9 cellular contexts compared by ENCODE assay signal in the genomic region with DNA sequence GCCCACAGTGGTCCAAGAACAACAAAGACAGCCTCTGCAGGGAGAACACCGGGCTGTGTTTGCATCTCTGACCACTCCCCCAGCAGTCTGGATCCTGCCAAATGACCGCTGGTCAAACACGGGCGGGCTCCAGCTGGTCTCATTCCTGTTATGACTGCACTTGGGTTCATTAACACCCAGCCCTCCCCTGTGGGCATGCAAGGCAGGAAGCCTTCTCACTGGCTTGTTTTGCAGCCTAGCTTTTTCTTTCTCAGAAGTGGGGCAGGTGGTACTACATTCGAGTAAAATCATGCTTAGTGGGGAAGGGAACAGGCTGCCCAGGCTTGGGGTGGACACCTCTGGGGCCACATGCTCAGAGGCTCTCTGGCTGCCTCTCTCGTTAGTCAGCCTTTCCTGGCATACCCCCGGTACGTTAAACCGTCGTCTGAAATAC.
A peak's percentile ranks its signal among the peaks of the same experiment; 100 is the strongest.
DNase-seq lines count a peak whose midpoint lies in the region; ATAC-seq, FAIRE-seq and TF ChIP-seq lines count a peak whose summit lies in the region.
"Had no signal": no experiment of that assay in that cellular context is flagged by ENCODE, and none has a peak within 500 bp of the region (broad histone marks: within the 10 kb centered on the region; RNA-seq: fewer than 3 reads in every experiment).

No MANE protein-coding gene starts in this region.

- H2AFZ ChIP-seq in GM12878 (ENCODE audit: control insufficient read depth, low read depth, low read length): no peak overlapping the region

- TF ChIP-seq EP300 in GM12878 (IDR thresholded peaks at IDR 0.05; ENCODE audit: borderline replicate concordance in 1 of 2, control insufficient read depth in 1 of 2, low read depth in 2 of 2, low read length in 2 of 2): no peak

- intact Hi-C loops in GM12878 (cut with micrococcal nuclease; ENCODE audit: unreplicated experiment) (no loop called here), right lobe of liver (cut with DNase I) (no loop called here), thyroid gland (cut with DNase I) (no loop called here)

- RAD21 ChIA-PET in GM12878 (lab: Charles Lee; ENCODE audit: unreplicated experiment): no interaction called here

- TF ChIP-seq CTCF in GM12878 (IDR thresholded peaks at IDR 0.05 in 2 of 3, conservative IDR thresholded peaks at IDR 0.05 in 1 of 3; ENCODE audit: control insufficient read depth in 2 of 3, extremely low read depth in 1 of 3, insufficient read depth in 1 of 3, low read depth in 3 of 3, low read length in 3 of 3) (no peak), right lobe of liver (IDR thresholded peaks at IDR 0.05) (no peak), thyroid gland (IDR thresholded peaks at IDR 0.05) (no peak)

- no peaks in the 10 kb centered on the region for H3K79me2 ChIP-seq in GM12878 (ENCODE audit: control insufficient read depth, insufficient read depth, low read length)

- H3K4me3 ChIP-seq in GM12878 (no peak overlapping the region), right lobe of liver (no peak overlapping the region), thyroid gland (replicated peaks in 1 of 3) (no peak overlapping the region)

- POLR2A ChIA-PET in GM12878 (lab: Charles Lee): no interaction called here

- H3K27me3 ChIP-seq in GM12878 (replicated peaks in 1 of 2; ENCODE audit: control insufficient read depth in 2 of 2, insufficient read depth in 2 of 2, low read length in 1 of 2): peaks cover 0 to 1% of the 10 kb centered on the region in 2 experiments; a peak in 1 of 4 replicates
- H3K27me3 ChIP-seq in right lobe of liver: no peaks in the 10 kb centered on the region
- no peaks in the 10 kb centered on the region for H3K27me3 ChIP-seq in thyroid gland

- no peaks in the 10 kb centered on the region for H3K9me3 ChIP-seq in GM12878 (replicated peaks; ENCODE audit: control insufficient read depth, insufficient read depth, low read length)
- no peaks in the 10 kb centered on the region for H3K9me3 ChIP-seq in right lobe of liver
- no peaks in the 10 kb centered on the region for H3K9me3 ChIP-seq in thyroid gland

- FAIRE-seq in GM12878 (lab: Jason Lieb, UNC): no peak

- H4K20me1 ChIP-seq in GM12878 (ENCODE audit: control insufficient read depth, insufficient read depth): no peaks in the 10 kb centered on the region

- TF ChIP-seq RAD21 in GM12878 (IDR thresholded peaks at IDR 0.05; ENCODE audit: insufficient read depth, low read depth, low read length): no peak

- BruUV-seq in GM12878 (replicated peaks; lab: Mats Ljungman, UMichigan): no TSS peak

- no peak overlapping the region for H3K27ac ChIP-seq in GM12878 (ENCODE audit: control insufficient read depth, insufficient read depth)
- no peak overlapping the region for H3K27ac ChIP-seq in right lobe of liver
- peak overlapping the region in 1 of 3 donors; percentile 17 for H3K27ac ChIP-seq in thyroid gland
- H3K27ac ChIP-seq: WERI-Rb-1 had no signal

- CTCF ChIA-PET in GM12878 (lab: Yijun Ruan, JAX): no interaction called here

- H3K4me2 ChIP-seq in GM12878 (ENCODE audit: control insufficient read depth, insufficient read depth): no peak overlapping the region

- H3K4me1 ChIP-seq in GM12878 (ENCODE audit: control insufficient read depth, insufficient read depth, low read length) (no peaks in the 10 kb centered on the region), right lobe of liver (peaks cover 0 to 5% (median 0%) of the 10 kb centered on the region in 4 donors), thyroid gland (peaks cover 13 to 37% of the 10 kb centered on the region in 2 donors)

- H3K36me3 ChIP-seq in GM12878 (ENCODE audit: control insufficient read depth in 2 of 2, insufficient read depth in 2 of 2, low read length in 1 of 2) (no peaks in the 10 kb centered on the region), right lobe of liver (no peaks in the 10 kb centered on the region), thyroid gland (no peaks in the 10 kb centered on the region)
- H3K36me3 ChIP-seq: WERI-Rb-1 had no signal

- in situ Hi-C loops in GM12878 (cut with MboI): no loop called here

- no peak for TF ChIP-seq POLR2A in GM12878 (IDR thresholded peaks at IDR 0.05; ENCODE audit: low read depth, low read length)
- no peak for TF ChIP-seq POLR2A in right lobe of liver (IDR thresholded peaks at IDR 0.05)
- TF ChIP-seq POLR2A in thyroid gland (IDR thresholded peaks at IDR 0.05): no peak

- WGBS in GM12878 (ENCODE audit: insufficient coverage, insufficient replicate concordance, low lambda C conversion rate, missing lambda C conversion rate): 22% methylated on average over 10 of the region's 10 CpGs
- WGBS in right lobe of liver (ENCODE audit: insufficient coverage, low coverage, low lambda C conversion rate, missing lambda C conversion rate): 0% methylated on average over 2 of the region's 10 CpGs
- WGBS in thyroid gland, 2 donors: 41 to 45% methylated on average over 6 to 9 of the region's 10 CpGs

- no peak overlapping the region for H3K9ac ChIP-seq in GM12878 (ENCODE audit: control insufficient read depth, insufficient read depth, low read length)

- DNase-seq in NCI-H2029 treated with DMSO at 0.1 percent for 48 hours (lab: John Stamatoyannopoulos, UW): peak; percentile 78
- DNase-seq in GM12878 (ENCODE audit: low read depth, low spot score): no peak
- DNase-seq in right lobe of liver: peak; percentile 76 to 82 (median 78)
- peak; percentile 30 to 59 for DNase-seq in thyroid gland
- DNase-seq in activated naive CD4-positive, alpha-beta T cell treated with Interleukin-2 at 50 U/mL for 16 hours: no peak
- DNase-seq: Karpas-422, WERI-Rb-1 had no signal

- ATAC-seq in GM12878 (peak; percentile 53; the same call in 2 of the 3 replicates), right lobe of liver (peak; percentile 92 to 96 (median 94)), GM18858 (IDR thresholded peaks at IDR 0.05; ENCODE audit: unreplicated experiment) (no peak), GM18909 (IDR thresholded peaks at IDR 0.05; ENCODE audit: poor library complexity, unreplicated experiment) (no peak)

- SMC1A ChIA-PET in GM12878 (lab: Charles Lee; ENCODE audit: uncharacterized antibody, unreplicated experiment): no interaction called here

TF ChIP-seq in GM12878, 131 proteins besides CTCF, POLR2A, EP300 and RAD21:
- no peak for TF ChIP-seq RUNX3 (IDR thresholded peaks at IDR 0.05; ENCODE audit: low read length)
- TF ChIP-seq NRF1 (conservative IDR thresholded peaks at IDR 0.05; ENCODE audit: low read depth, low read length): no peak
- TF ChIP-seq STAT1 (conservative IDR thresholded peaks at IDR 0.05): no peak
- no peak for TF ChIP-seq CREB1 (IDR thresholded peaks at IDR 0.05; ENCODE audit: low read depth)
- TF ChIP-seq MYB (IDR thresholded peaks at IDR 0.05; ENCODE audit: borderline replicate concordance, low read depth, low read length): no peak
- no peak for TF ChIP-seq PML (IDR thresholded peaks at IDR 0.05; ENCODE audit: low read length)
- no peak for TF ChIP-seq SMAD1 (IDR thresholded peaks at IDR 0.05; ENCODE audit: low read depth, partially characterized antibody)
- no peak for TF ChIP-seq CREM (IDR thresholded peaks at IDR 0.05; ENCODE audit: low read depth)
- no peak for TF ChIP-seq NR2F1 (conservative IDR thresholded peaks at IDR 0.05)
- no peak for TF ChIP-seq CBX5 (IDR thresholded peaks at IDR 0.05; ENCODE audit: low read depth)

Comparison
In these comparisons a context has a peak if more than half of its experiments do, and no peak if none do; other contexts are left out.
1. DNase-seq: peak in NCI-H2029 treated with DMSO at 0.1 percent for 48 hours (single experiment), right lobe of liver (3 of 3) and thyroid gland (2 of 2); none in GM12878 (single experiment) and activated naive CD4-positive, alpha-beta T cell treated with Interleukin-2 at 50 U/mL for 16 hours (single experiment).
2. ATAC-seq: peak in GM12878 (single experiment) and right lobe of liver (4 of 4); none in GM18858 (single experiment) and GM18909 (single experiment).